ENCODE assay signal across 15 cellular contexts in the genomic region with DNA sequence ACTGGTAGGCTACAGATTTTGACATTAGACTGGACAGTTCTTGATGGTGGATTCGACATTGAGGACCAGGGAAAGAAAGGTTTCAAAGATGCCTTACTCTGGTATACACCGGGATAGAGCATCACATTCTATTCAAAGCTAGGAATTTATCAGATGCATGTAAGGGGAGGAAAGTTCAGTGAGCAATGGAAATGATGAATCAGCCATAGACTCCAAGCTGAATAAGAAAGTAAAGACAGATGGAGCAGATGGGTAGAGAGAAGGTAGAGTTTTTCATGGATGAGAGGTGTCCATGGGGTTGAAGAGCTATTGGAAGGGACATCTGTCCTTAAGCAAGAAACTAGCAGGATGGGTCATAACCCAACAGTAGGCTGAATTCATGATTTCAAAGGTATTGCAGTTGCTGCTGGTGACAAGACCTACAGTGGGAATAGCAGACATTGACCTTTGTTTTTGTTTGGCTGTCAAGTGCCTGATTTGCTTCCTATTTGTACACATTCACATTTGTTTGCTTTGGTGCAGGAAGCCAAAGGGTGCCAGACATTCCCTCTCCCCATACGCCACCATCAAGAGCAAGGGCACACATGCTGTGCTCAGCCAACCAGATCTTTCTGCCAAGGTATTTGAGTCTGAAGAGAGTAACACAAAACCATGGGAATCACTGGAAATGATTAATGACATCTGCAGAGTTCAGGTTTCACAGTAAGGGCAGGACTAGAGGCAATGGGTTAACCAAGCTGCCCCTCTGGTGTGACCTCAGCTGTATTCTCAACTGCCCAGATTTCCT. TPM values are rescaled to one million over a fixed set of nuclear protein-coding genes. Genes with fewer than 3 reads are reported as not detected.
A peak's percentile ranks its signal among the peaks of the same experiment; 100 is the strongest.
DNase-seq lines count a peak whose midpoint lies in the region; ATAC-seq and TF ChIP-seq lines count a peak whose summit lies in the region.
"Had no signal": no experiment of that assay in that cellular context is flagged by ENCODE, and none has a peak within 500 bp of the region (broad histone marks: within the 10 kb centered on the region; RNA-seq: fewer than 3 reads in every experiment).

No MANE protein-coding gene starts in this region.

- peaks cover 16 to 19% of the 10 kb centered on the region in 2 donors for H3K4me1 ChIP-seq in thyroid gland
- H3K4me1 ChIP-seq: Caco-2, colonic mucosa, suprapubic skin had no signal

- intact Hi-C loops in thyroid gland (cut with DNase I) = no loop called here

- H3K36me3 ChIP-seq in thyroid gland = no peaks in the 10 kb centered on the region
- H3K36me3 ChIP-seq: colonic mucosa, suprapubic skin had no signal

- TF ChIP-seq CTCF in fibroblast of mammary gland (conservative IDR thresholded peaks at IDR 0.05; ENCODE audit: control insufficient read depth, insufficient read depth, low read depth, low read length) (no peak), thyroid gland (IDR thresholded peaks at IDR 0.05) (no peak)

- WGBS in thyroid gland, 2 donors = 71 to 73% methylated on average over 3 of the region's 3 CpGs

- H3K27me3 ChIP-seq in thyroid gland = no peaks in the 10 kb centered on the region
- H3K27me3 ChIP-seq: colonic mucosa, suprapubic skin had no signal

- no peak overlapping the region for H3K4me3 ChIP-seq in fibroblast of mammary gland (ENCODE audit: control insufficient read depth, low read depth, low read length)
- H3K4me3 ChIP-seq in thyroid gland (replicated peaks in 1 of 3) = no peak overlapping the region
- H3K4me3 ChIP-seq: colonic mucosa, suprapubic skin had no signal

- TF ChIP-seq POLR2A in thyroid gland (IDR thresholded peaks at IDR 0.05) = no peak

- no peak for ATAC-seq in GM18873 (IDR thresholded peaks at IDR 0.05; ENCODE audit: low FRiP score, unreplicated experiment)
- ATAC-seq: activated CD8-positive, alpha-beta memory T cell treated with anti-CD3 and anti-CD28 coated beads, Interleukin-2, amount 10 ng/mL, durations not matched to agents 7 days and 5 days; T-cell had no signal

- DNase-seq in NCI-H1105 treated with DMSO at 0.1 percent for 48 hours (lab: John Stamatoyannopoulos, UW) = peak; percentile 50
- peak; percentile 71 for DNase-seq in NCI-H345 treated with DMSO at 0.1 percent for 48 hours (lab: John Stamatoyannopoulos, UW; ENCODE audit: unreplicated experiment)
- peak; percentile 45 for DNase-seq in fibroblast of mammary gland (ENCODE audit: low read depth)
- peak; percentile 51 to 58 for DNase-seq in thyroid gland
- DNase-seq in hepatic stellate cell (ENCODE audit: low spot score) = no peak
- DNase-seq in OCI-M1 (lab: John Stamatoyannopoulos, UW) = no peak
- DNase-seq in germinal center (ENCODE audit: low spot score) = no peak
- DNase-seq: activated CD4-positive, CD25-positive, alpha-beta regulatory T cell; activated CD8-positive, alpha-beta memory T cell treated with anti-CD3 and anti-CD28 coated beads, Interleukin-2, amount 10 ng/mL, durations not matched to agents 7 days and 5 days; Caco-2; colonic mucosa; NCI-H526; T-cell had no signal

- H3K27ac ChIP-seq in thyroid gland = peak overlapping the region; percentile 61 to 74 (median 68)
- H3K27ac ChIP-seq: colonic mucosa, suprapubic skin had no signal

- no peaks in the 10 kb centered on the region for H3K9me3 ChIP-seq in thyroid gland
- H3K9me3 ChIP-seq: Caco-2, colonic mucosa, suprapubic skin had no signal

RNA-seq across cellular contexts. Expression of a gene that starts 8.6 kb away (rescaled TPM):
- 10 to 100 TPM; 23.0 to 36.8 (median 31.5) TPM for total RNA-seq in thyroid gland

Comparison
In these comparisons a context has a peak if more than half of its experiments do, and no peak if none do; other contexts are left out.
1. DNase-seq: peak in NCI-H1105 treated with DMSO at 0.1 percent for 48 hours (single experiment), NCI-H345 treated with DMSO at 0.1 percent for 48 hours (single experiment), fibroblast of mammary gland (single experiment) and thyroid gland (2 of 2); none in hepatic stellate cell (single experiment), OCI-M1 (single experiment) and germinal center (single experiment).